In the genomic region with DNA sequence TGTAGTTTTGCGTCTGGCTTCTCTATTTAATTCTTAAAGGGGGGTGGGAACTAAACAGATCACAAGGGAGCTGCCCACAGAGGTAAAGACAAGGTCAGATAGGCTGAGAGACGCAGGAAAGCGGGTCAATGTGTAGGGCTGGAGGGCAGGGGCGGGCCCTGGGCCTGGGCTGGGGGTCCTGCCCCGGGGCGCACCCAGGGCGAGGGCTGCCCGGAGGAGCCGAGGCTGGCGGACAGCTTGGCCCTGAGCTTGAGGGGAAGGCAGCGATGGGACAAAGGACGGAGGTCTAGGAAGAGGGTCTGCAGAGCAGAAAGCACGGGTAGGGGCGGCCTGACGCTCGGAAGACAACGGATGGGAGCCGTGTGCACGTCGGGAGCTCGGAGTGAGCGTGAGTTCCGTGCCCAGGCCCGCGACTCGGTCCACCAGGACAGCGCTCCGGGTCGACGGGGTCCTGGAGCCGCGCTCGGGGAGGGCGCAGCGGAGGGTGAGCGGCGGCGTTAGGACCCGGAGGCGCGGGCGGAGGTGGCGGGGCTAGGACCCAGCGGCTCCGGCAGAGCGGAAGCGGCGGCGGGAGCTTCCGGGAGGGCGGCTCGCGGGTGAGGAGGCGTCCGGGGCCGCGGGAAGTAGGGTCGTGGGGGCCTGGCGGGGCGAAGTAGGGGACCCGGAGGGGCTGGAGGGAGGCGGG, we compare ENCODE assay signal across 8 cellular contexts. TPM values are rescaled to one million over a fixed set of nuclear protein-coding genes. Genes with fewer than 3 reads are reported as not detected.
DNase-seq lines count a peak whose midpoint lies in the region; ATAC-seq and TF ChIP-seq lines count a peak whose summit lies in the region.
"Not testable (repeated sequence)": the region's sequence is repeated elsewhere in the genome, so short reads cannot be mapped to it uniquely, and the experiment has no call there.

No MANE protein-coding gene starts in this region.

- H3K4me3 ChIP-seq in Panc1 (ENCODE audit: low read depth in 2 of 2, low read length in 2 of 2) (peak overlapping the region; percentile 55 to 65), right cardiac atrium (ENCODE audit: low read length) (peak overlapping the region; percentile 53)

- H3K4me1 ChIP-seq in Panc1 (ENCODE audit: control insufficient read depth, insufficient read depth, low read length); right cardiac atrium (ENCODE audit: control insufficient read depth, insufficient read depth, low read length): not testable (repeated sequence)

- H3K27ac ChIP-seq in Panc1 (ENCODE audit: low read length): peak overlapping the region; percentile 64
- H3K27ac ChIP-seq in right cardiac atrium (ENCODE audit: low read length): not testable (repeated sequence)

- not testable (repeated sequence) for H3K36me3 Mint-ChIP-seq in nephron (ENCODE audit: low read depth)

- H3K4me3 Mint-ChIP-seq in nephron: peak overlapping the region; percentile 83 to 89 (median 87)

- in situ Hi-C loops in ACHN (cut with HindIII; ENCODE audit: low pct_ligation_motif_present, low pct_unique_long_range_greater_than_20kb, low sequenced_read_pairs); Panc1 (cut with HindIII; ENCODE audit: low pct_unique_long_range_greater_than_20kb, low sequenced_read_pairs): not testable (repeated sequence)

- intact Hi-C loops in Panc1 (cut with micrococcal nuclease; ENCODE audit: unreplicated experiment); right cardiac atrium (cut with DNase I): not testable (repeated sequence)

- H3K9me3 ChIP-seq in Panc1 (ENCODE audit: control insufficient read depth, insufficient read depth, low read depth, low read length); right cardiac atrium (ENCODE audit: control insufficient read depth, low read length): not testable (repeated sequence)

- not testable (repeated sequence) for TF ChIP-seq CTCF in Panc1 (IDR thresholded peaks at IDR 0.05); nephron (IDR thresholded peaks at IDR 0.05; ENCODE audit: unreplicated experiment in 3 of 3)

- not testable (repeated sequence) for H3K36me3 ChIP-seq in Panc1 (ENCODE audit: control insufficient read depth, insufficient read depth, low read length)

- not testable (repeated sequence) for BruUV-seq in Panc1 (replicated peaks; lab: Mats Ljungman, UMichigan)

- CTCF ChIA-PET in Panc1 (lab: Charles Lee): not testable (repeated sequence)

- peaks cover 38% of the 10 kb centered on the region for H3K4me1 Mint-ChIP-seq in nephron

- POLR2A ChIA-PET in Panc1 (lab: Charles Lee): not testable (repeated sequence)

- H3K27me3 Mint-ChIP-seq in nephron (ENCODE audit: low read depth): not testable (repeated sequence)

- not testable (repeated sequence) for ATAC-seq in Panc1, right cardiac atrium

- not testable (repeated sequence) for H3K9me3 Mint-ChIP-seq in nephron

- not testable (repeated sequence) for H3K27me3 ChIP-seq in Panc1 (ENCODE audit: control insufficient read depth, insufficient read depth, low read length); right cardiac atrium (ENCODE audit: control insufficient read depth, insufficient read depth)

- peak; percentile 77 for DNase-seq in ACHN
- DNase-seq in GM19238 (ENCODE audit: insufficient read length, low spot score): peak; percentile 63
- not testable (repeated sequence) for DNase-seq in Panc1 (ENCODE audit: low read depth, low spot score)
- DNase-seq in activated CD8-positive, alpha-beta memory T cell treated with anti-CD3 and anti-CD28 coated beads, Interleukin-2, amount 50 U/mL, for 4 hours: peak; percentile 80
- peak; percentile 77 for DNase-seq in cerebellum (ENCODE audit: low spot score)
- peak; percentile 87 to 94 (median 92) for DNase-seq in right cardiac atrium
- DNase-seq in stimulated activated CD4-positive, alpha-beta T cell treated with anti-CD3 and anti-CD28 coated beads, TNF-alpha, amount 100 ng/mL, for 24 hours (ENCODE audit: low read depth in 3 of 3): peak; percentile 55 to 80 (median 66)

- WGBS in right cardiac atrium: 1% methylated on average over 54 of the region's 62 CpGs

- peak overlapping the region; percentile 98 to 99 (median 99) for H3K27ac Mint-ChIP-seq in nephron

RNA-seq across cellular contexts. Expression of a gene that starts 43.4 kb away (rescaled TPM):
- total RNA-seq in Panc1 (2021; ENCODE audit: unreplicated experiment) (21.4 TPM), cerebellum (27.6 TPM), right cardiac atrium (10 to 100 TPM in 3 of 4 donors, 1 to 10 TPM in 1; 8.6 to 11.8 (median 10.6) TPM)
- polyA plus RNA-seq in Panc1 (2012; ENCODE audit: insufficient read length): 19.8 TPM
- 8.5 TPM for polyA plus RNA-seq in right cardiac atrium
